17 cellular contexts compared by ENCODE assay signal in genomic region chr18:25531207-25531606, GRCh38.
DNase-seq lines count a peak whose midpoint lies in the region; ATAC-seq and TF ChIP-seq lines count a peak whose summit lies in the region.
"Had no signal": no experiment of that assay in that cellular context is flagged by ENCODE, and none has a peak within 500 bp of the region (broad histone marks: within the 10 kb centered on the region; RNA-seq: fewer than 3 reads in every experiment).

No MANE protein-coding gene starts in this region.

- H4K20me1 ChIP-seq in GM23338 (replicated peaks; ENCODE audit: insufficient read depth) (no peaks in the 10 kb centered on the region), OCI-LY1 (ENCODE audit: insufficient read depth, low read length) (no peaks in the 10 kb centered on the region)

- no peaks in the 10 kb centered on the region for H3K4me1 ChIP-seq in GM23338 (ENCODE audit: insufficient read depth)
- peaks cover 39% of the 10 kb centered on the region for H3K4me1 ChIP-seq in OCI-LY1 (ENCODE audit: insufficient read depth, low read length, severe bottlenecking)
- H3K4me1 ChIP-seq: HAP-1 had no signal

- H3K36me3 ChIP-seq in GM23338 (ENCODE audit: insufficient read depth), result no peaks in the 10 kb centered on the region
- H3K36me3 ChIP-seq in OCI-LY1 (ENCODE audit: insufficient read depth, low read length), result peaks cover 14% of the 10 kb centered on the region
- no peaks in the 10 kb centered on the region for H3K36me3 ChIP-seq in MG63
- H3K36me3 ChIP-seq: HAP-1 had no signal

- H3K4me3 Mint-ChIP-seq in GM23338 (no peak overlapping the region), nephron progenitor cell (no peak overlapping the region)
- H3K4me3 Mint-ChIP-seq: CD14-positive monocyte; CD4-positive, alpha-beta T cell; CD8-positive, alpha-beta memory T cell had no signal

- H3K27me3 ChIP-seq in GM23338 (ENCODE audit: insufficient read depth) (no peaks in the 10 kb centered on the region), OCI-LY1 (ENCODE audit: insufficient read depth, low read length) (no peaks in the 10 kb centered on the region), MG63 (no peaks in the 10 kb centered on the region)

- ATAC-seq in GM23338 (no peak), GM18867 (IDR thresholded peaks at IDR 0.05; ENCODE audit: unreplicated experiment) (no peak)
- ATAC-seq: GM12878 had no signal

- DNase-seq in GM23338 (ENCODE audit: low spot score) (no peak), nephron progenitor cell (no peak), hepatic stellate cell (ENCODE audit: low spot score) (no peak), MG63 (no peak), NCI-H187 (lab: John Stamatoyannopoulos, UW) (no peak)
- DNase-seq: CD4-positive, alpha-beta T cell; CD8-positive, alpha-beta memory T cell; DMS 273 treated with DMSO at 0.1 percent for 48 hours; DMS79; EL; GDM1; GOT3 had no signal

- peaks cover 3% of the 10 kb centered on the region; the same call in 1 of the 3 replicates for H3K4me1 Mint-ChIP-seq in GM23338
- peaks cover 18% of the 10 kb centered on the region for H3K4me1 Mint-ChIP-seq in nephron progenitor cell
- H3K4me1 Mint-ChIP-seq: CD14-positive monocyte; CD8-positive, alpha-beta memory T cell had no signal

- H3K9me2 ChIP-seq in GM23338 (ENCODE audit: insufficient read depth), result peaks cover 12% of the 10 kb centered on the region; the same call in 1 of the 2 replicates
- no peaks in the 10 kb centered on the region for H3K9me2 ChIP-seq in OCI-LY1 (ENCODE audit: low read depth, low read length)

- peaks cover 1% of the 10 kb centered on the region for H3K27me3 Mint-ChIP-seq in GM23338 (ENCODE audit: insufficient read depth, low read depth, poor library complexity)
- H3K27me3 Mint-ChIP-seq in nephron progenitor cell (ENCODE audit: low read depth, poor library complexity), result peaks cover 3% of the 10 kb centered on the region
- H3K27me3 Mint-ChIP-seq: CD8-positive, alpha-beta memory T cell had no signal

- no peak overlapping the region for H3K27ac Mint-ChIP-seq in GM23338
- peak overlapping the region; percentile 91 for H3K27ac Mint-ChIP-seq in nephron progenitor cell
- H3K27ac Mint-ChIP-seq: CD14-positive monocyte; CD4-positive, alpha-beta T cell had no signal

- H3K36me3 Mint-ChIP-seq in GM23338 (ENCODE audit: low read depth), result peaks cover 17% of the 10 kb centered on the region
- H3K36me3 Mint-ChIP-seq in nephron progenitor cell (ENCODE audit: low read depth), result peaks cover 9% of the 10 kb centered on the region
- H3K36me3 Mint-ChIP-seq: CD14-positive monocyte; CD8-positive, alpha-beta memory T cell had no signal

- H3K27ac ChIP-seq in GM23338 (ENCODE audit: low read depth) (no peak overlapping the region), OCI-LY1 (ENCODE audit: low read depth, low read length, poor library complexity, severe bottlenecking) (peak overlapping the region; percentile 90)

- H3K9me3 Mint-ChIP-seq in GM23338, result peaks cover 14% of the 10 kb centered on the region
- peaks cover 15% of the 10 kb centered on the region for H3K9me3 Mint-ChIP-seq in nephron progenitor cell

- H3F3A ChIP-seq in GM23338 (replicated peaks; ENCODE audit: low read depth), result no peaks in the 10 kb centered on the region
- H3F3A ChIP-seq in OCI-LY1 (ENCODE audit: insufficient read depth, low read length), result 0 out of 2 replicates have a peak, but pooled peaks cover 10% of the 10 kb centered on the region

- H3K79me2 ChIP-seq in GM23338 (replicated peaks; ENCODE audit: insufficient read depth) (no peaks in the 10 kb centered on the region), OCI-LY1 (ENCODE audit: insufficient read depth, low read length) (no peaks in the 10 kb centered on the region)

- TF ChIP-seq CTCF in GM23338 (conservative IDR thresholded peaks at IDR 0.05; ENCODE audit: low read depth in 2 of 2), result no peak
- TF ChIP-seq CTCF in OCI-LY1 (IDR thresholded peaks at IDR 0.05; ENCODE audit: low read length), result no peak
- no peak for TF ChIP-seq CTCF in nephron progenitor cell (IDR thresholded peaks at IDR 0.05)

- H2AFZ ChIP-seq in GM23338 (peak overlapping the region; percentile 34; the same call in 1 of the 2 replicates), OCI-LY1 (ENCODE audit: low read length) (no peak overlapping the region)

- H3K4me2 ChIP-seq in GM23338 (no peak overlapping the region), OCI-LY1 (ENCODE audit: low read length) (no peak overlapping the region)

- H3K9ac ChIP-seq in OCI-LY1 (ENCODE audit: low read length), result no peak overlapping the region

- peaks cover 29% of the 10 kb centered on the region for H3K9me3 ChIP-seq in OCI-LY1 (ENCODE audit: low read length)
- H3K9me3 ChIP-seq in MG63, result no peaks in the 10 kb centered on the region
- H3K9me3 ChIP-seq: HAP-1 had no signal

- no peak overlapping the region for H3K4me3 ChIP-seq in GM23338
- H3K4me3 ChIP-seq in OCI-LY1 (ENCODE audit: low read depth, low read length, poor library complexity, severe bottlenecking), result no peak overlapping the region
- H3K4me3 ChIP-seq in MG63, result no peak overlapping the region
- H3K4me3 ChIP-seq: GM12878, HAP-1 had no signal

TF ChIP-seq in GM23338, 12 proteins besides CTCF, POLR2A, EP300 and RAD21 (continues in another document):
- TF ChIP-seq REST (IDR thresholded peaks at IDR 0.05; ENCODE audit: unreplicated experiment), result no peak
